ENCODE assay signal across 8 cellular contexts in the genomic region with DNA sequence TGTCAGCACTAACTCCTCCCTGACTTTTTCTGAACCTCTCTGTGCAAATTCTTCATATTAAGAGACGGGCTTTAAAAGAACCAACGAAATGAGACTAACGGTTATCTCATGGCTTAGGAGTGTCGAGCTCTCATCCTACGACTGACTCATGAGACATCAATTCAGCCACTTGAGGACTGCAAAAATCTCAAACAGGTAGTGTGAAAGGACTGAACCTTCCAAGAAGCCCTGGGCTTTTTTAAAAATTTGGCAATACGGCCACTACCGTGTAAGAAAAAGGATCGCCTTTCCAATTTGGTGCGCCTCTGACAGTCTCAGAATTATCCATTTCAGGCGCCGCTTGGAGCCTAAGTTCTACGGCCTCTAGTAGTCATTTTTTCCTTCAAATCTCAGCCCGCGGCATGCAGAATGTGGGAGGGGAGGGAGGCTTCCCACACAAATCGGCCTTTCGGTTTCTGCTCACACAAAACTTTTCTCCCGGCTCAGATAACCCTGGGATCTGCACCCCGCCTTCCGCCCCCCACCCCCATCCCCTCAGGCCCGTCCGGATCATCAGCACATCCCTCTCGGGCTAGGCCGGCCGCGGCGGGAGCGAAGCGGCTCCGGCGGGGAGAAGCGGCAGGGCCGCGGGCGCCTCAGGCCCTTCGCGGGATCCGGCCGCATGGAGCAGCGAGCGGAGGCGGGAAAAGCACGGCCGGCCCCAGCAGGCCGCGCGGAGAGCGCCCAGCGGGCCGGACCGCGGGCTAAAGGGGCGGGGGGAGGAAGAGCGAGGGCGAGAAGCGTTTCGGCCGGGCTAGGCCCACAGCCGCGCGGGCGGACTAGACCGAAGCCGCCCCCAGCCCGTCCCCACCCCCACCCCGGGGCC. TPM values are rescaled to one million over a fixed set of nuclear protein-coding genes. Genes with fewer than 3 reads are reported as not detected.
A peak's percentile ranks its signal among the peaks of the same experiment; 100 is the strongest.
DNase-seq lines count a peak whose midpoint lies in the region; ATAC-seq and TF ChIP-seq lines count a peak whose summit lies in the region.

No MANE protein-coding gene starts in this region.

- H3K36me3 Mint-ChIP-seq in brain: peaks cover 24% of the 10 kb centered on the region

- H3K36me3 ChIP-seq in BE2C: peaks cover 3% of the 10 kb centered on the region

- H3K27me3 ChIP-seq in BE2C: no peaks in the 10 kb centered on the region

- no peak for DNase-seq in BE2C
- DNase-seq in T-helper 9 cell: peak; percentile 7
- DNase-seq in iris pigment epithelial cell (ENCODE audit: low read depth): peak; percentile 90
- peak; percentile 6 to 41 for DNase-seq in stimulated activated CD4-positive, alpha-beta T cell treated with anti-CD3 and anti-CD28 coated beads, Interleukin-15, amount 100 ng/mL, for 1 hour (ENCODE audit: low read depth in 1 of 2, low spot score in 1 of 2)
- no peak for DNase-seq in 8988T

- ATAC-seq in GM19025 (IDR thresholded peaks at IDR 0.05; ENCODE audit: low read depth, unreplicated experiment): peak; percentile 5
- ATAC-seq in HG03571 (IDR thresholded peaks at IDR 0.05; ENCODE audit: unreplicated experiment): peak; percentile 8

- H3K27me3 Mint-ChIP-seq in brain: peaks cover 13% of the 10 kb centered on the region

- H3K9me3 ChIP-seq in BE2C: no peaks in the 10 kb centered on the region

- H3K4me3 ChIP-seq in BE2C (ENCODE audit: low read depth, low read length): peak overlapping the region; percentile 69

- peak overlapping the region; percentile 86 to 97 (median 94) for H3K4me3 Mint-ChIP-seq in brain

- H3K9me3 Mint-ChIP-seq in brain: peaks cover 0 to 4% (median 0%) of the 10 kb centered on the region in 5 experiments

- peak overlapping the region; percentile 46 to 99 (median 96) for H3K27ac Mint-ChIP-seq in brain

- H3K4me1 Mint-ChIP-seq in brain: peaks cover 52% of the 10 kb centered on the region

- no peaks in the 10 kb centered on the region for H3K4me1 ChIP-seq in BE2C

- TF ChIP-seq CTCF in BE2C (IDR thresholded peaks at IDR 0.05; ENCODE audit: low read depth, low read length) (no peak), brain (conservative IDR thresholded peaks at IDR 0.05) (no peak)

RNA-seq across cellular contexts. Expression of gene HNRNPR, which starts 0.6 kb away (rescaled TPM):
- 74.5 TPM for polyA plus RNA-seq in BE2C (2012; ENCODE audit: insufficient read depth, insufficient read length, low read depth)
- 126 TPM for polyA plus RNA-seq in brain (ENCODE audit: insufficient read depth, low read depth, low replicate concordance)

RNA-seq across cellular contexts. Expression of gene ZNF436, which starts 26.2 kb away (rescaled TPM):
- polyA plus RNA-seq in BE2C (2012; ENCODE audit: insufficient read depth, insufficient read length, low read depth): 3.2 TPM
- 12.2 TPM for polyA plus RNA-seq in brain (ENCODE audit: insufficient read depth, low read depth, low replicate concordance)

Comparison
In these comparisons a context has a peak if more than half of its experiments do, and no peak if none do; other contexts are left out.
1. DNase-seq: peak in T-helper 9 cell (single experiment), iris pigment epithelial cell (single experiment) and stimulated activated CD4-positive, alpha-beta T cell treated with anti-CD3 and anti-CD28 coated beads, Interleukin-15, amount 100 ng/mL, for 1 hour (2 of 2); none in BE2C (single experiment) and 8988T (single experiment).